Comparison of ENCODE assay signal across 8 cellular contexts in the genomic region with DNA sequence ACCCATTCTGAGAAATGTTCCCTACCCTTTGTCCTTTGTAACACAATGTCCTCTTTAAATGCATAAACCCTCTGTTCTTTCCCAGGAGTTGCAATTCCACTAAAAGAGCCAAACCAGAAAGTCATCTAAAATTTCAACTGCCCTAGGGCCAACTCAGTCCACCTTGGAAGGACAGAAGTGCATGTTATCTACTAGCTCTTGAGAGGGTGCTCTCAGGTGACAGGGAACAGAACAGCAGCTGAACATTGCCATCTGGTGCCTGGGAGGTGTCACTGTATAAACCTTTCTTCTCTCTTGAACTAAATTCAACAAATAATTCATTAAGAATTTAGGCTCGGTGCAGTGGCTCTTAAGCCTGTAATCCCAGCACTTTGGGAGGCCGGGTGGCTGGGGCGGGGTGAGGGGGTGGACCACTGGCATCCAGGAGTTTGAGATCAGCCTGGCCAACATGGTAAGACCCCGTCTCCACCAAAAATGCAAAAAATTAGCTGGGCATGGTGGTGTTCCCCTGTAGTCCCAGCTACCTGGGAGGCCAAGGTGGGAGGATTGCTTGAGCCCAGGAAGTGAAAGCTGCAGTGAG. TPM values are rescaled to one million over a fixed set of nuclear protein-coding genes. Genes with fewer than 3 reads are reported as not detected.
A peak's percentile ranks its signal among the peaks of the same experiment; 100 is the strongest.
DNase-seq lines count a peak whose midpoint lies in the region; ATAC-seq and TF ChIP-seq lines count a peak whose summit lies in the region.

No MANE protein-coding gene starts in this region.

- intact Hi-C loops in IMR-90 (cut with micrococcal nuclease): loop anchor here (1.0 kb wide), 1 partner anchor 138 kb away; no protein-coding TSS in a partner anchor
- intact Hi-C loops in heart right ventricle (cut with DNase I): loop anchor here (1.0 to 10.0 kb wide), 9 partner anchors 84 to 344 kb away; no protein-coding TSS in a partner anchor
- intact Hi-C loops in gastrocnemius medialis (cut with DNase I; ENCODE audit: low total_unique reads): loop anchor here (1.0 kb wide), 2 partner anchors 37 to 138 kb away; no protein-coding TSS in a partner anchor

- no TSS peak for BruUV-seq in IMR-90 (replicated peaks; lab: Mats Ljungman, UMichigan)

- H3K14ac ChIP-seq in IMR-90 (replicated peaks; ENCODE audit: low read depth, low read length): no peak overlapping the region

- H3K27ac Mint-ChIP-seq in activated naive CD4-positive, alpha-beta T cell treated with anti-CD3 and anti-CD28 coated beads, Interleukin-2, amount 10 ng/mL, durations not matched to agents 7 days and 5 days: no peak overlapping the region

- CTCF ChIA-PET in IMR-90 (lab: Yijun Ruan, JAX): interaction anchor here (0.5 to 1.5 kb wide), 6 partner anchors 81 to 138 kb away, joined by 3 to 6 read pairs (median 3); no protein-coding TSS in a partner anchor
- CTCF ChIA-PET in activated naive CD4-positive, alpha-beta T cell treated with anti-CD3 and anti-CD28 coated beads, Interleukin-2, amount 10 ng/mL, durations not matched to agents 7 days and 5 days (lab: Charles Lee): interaction anchor here (0.6 to 3.1 kb wide), 13 partner anchors 9 to 344 kb away, joined by 3 to 15 read pairs (median 5); no protein-coding TSS in a partner anchor

- H3K9me1 ChIP-seq in IMR-90 (ENCODE audit: insufficient read depth, low read length): no peaks in the 10 kb centered on the region

- no peak overlapping the region for H3K4me3 Mint-ChIP-seq in activated naive CD4-positive, alpha-beta T cell treated with anti-CD3 and anti-CD28 coated beads, Interleukin-2, amount 10 ng/mL, durations not matched to agents 7 days and 5 days

- H3K79me1 ChIP-seq in IMR-90 (ENCODE audit: low read depth in 1 of 2, low read length in 2 of 2): no peaks in the 10 kb centered on the region; a peak in 1 of 4 replicates

- H2AK5ac ChIP-seq in IMR-90 (ENCODE audit: low read depth, low read length): no peak overlapping the region

- no peak overlapping the region for H2BK15ac ChIP-seq in IMR-90 (ENCODE audit: low read depth, low read length)

- H3K9ac ChIP-seq in IMR-90 (ENCODE audit: low read depth, low read length): no peak overlapping the region

- no peak overlapping the region for H2BK5ac ChIP-seq in IMR-90 (ENCODE audit: low read depth, low read length, poor library complexity, severe bottlenecking)

- H3K9me3 ChIP-seq in IMR-90 (ENCODE audit: control insufficient read depth, insufficient read depth, low read length) (no peaks in the 10 kb centered on the region), heart right ventricle (no peaks in the 10 kb centered on the region), gastrocnemius medialis (no peaks in the 10 kb centered on the region)

- H3K36me3 ChIP-seq in IMR-90 (ENCODE audit: control insufficient read depth, insufficient read depth, low read length) (no peaks in the 10 kb centered on the region), heart right ventricle (no peaks in the 10 kb centered on the region), gastrocnemius medialis (no peaks in the 10 kb centered on the region)

- H3K4me3 ChIP-seq in IMR-90 (ENCODE audit: insufficient read depth, low read depth, low read length) (no peak overlapping the region), heart right ventricle (no peak overlapping the region), gastrocnemius medialis (no peak overlapping the region)

- H3K27ac ChIP-seq in IMR-90 (ENCODE audit: insufficient read depth, low read length) (no peak overlapping the region), heart right ventricle (peak overlapping the region in 9 of 10 donors; percentile 11 to 76 (median 55)), gastrocnemius medialis (peak overlapping the region; percentile 39 to 58 (median 50))

- H2AFZ ChIP-seq in IMR-90 (replicated peaks; ENCODE audit: low read length, poor library complexity): no peak overlapping the region

- no peaks in the 10 kb centered on the region for H3K9me3 Mint-ChIP-seq in activated naive CD4-positive, alpha-beta T cell treated with anti-CD3 and anti-CD28 coated beads, Interleukin-2, amount 10 ng/mL, durations not matched to agents 7 days and 5 days

- H3K4me2 ChIP-seq in IMR-90 (ENCODE audit: low read depth, low read length): no peak overlapping the region

- ATAC-seq in IMR-90 (ENCODE audit: low read depth) (peak; percentile 76), heart right ventricle (peak; percentile 84 to 95 (median 94)), gastrocnemius medialis (peak; percentile 88 to 97), HG03108 (IDR thresholded peaks at IDR 0.05; ENCODE audit: unreplicated experiment) (no peak)

- H4K91ac ChIP-seq in IMR-90 (ENCODE audit: insufficient read depth, low read depth, low read length): no peak overlapping the region

- no peak overlapping the region for H3K4ac ChIP-seq in IMR-90 (ENCODE audit: low read depth, low read length)

- H4K8ac ChIP-seq in IMR-90 (ENCODE audit: low read depth in 2 of 2, low read length in 2 of 2): 0 out of 4 replicates have a peak overlapping the region, but pooled peaks of 1 of the 2 experiments have one; percentile 34

- no peaks in the 10 kb centered on the region for H3K27me3 Mint-ChIP-seq in activated naive CD4-positive, alpha-beta T cell treated with anti-CD3 and anti-CD28 coated beads, Interleukin-2, amount 10 ng/mL, durations not matched to agents 7 days and 5 days

- H2BK20ac ChIP-seq in IMR-90 (ENCODE audit: low read depth, low read length): no peak overlapping the region

- WGBS in IMR-90 (ENCODE audit: extremely low coverage in 2 of 2, insufficient read length in 1 of 2), 2 experiments: 90% methylated on average over 3 of the region's 4 CpGs; no CpG with 5 or more reads in 1 of the 2 experiments
- WGBS in heart right ventricle, 2 donors: 67 to 71% methylated on average over 4 of the region's 4 CpGs

- H2AK9ac ChIP-seq in IMR-90 (replicated peaks; ENCODE audit: low read depth, low read length, poor library complexity): peak overlapping the region; percentile 60

- peak; percentile 57 for DNase-seq in SIG-M5 treated with dmso at 0.1 percent for 504 hours (lab: John Stamatoyannopoulos, UW; ENCODE audit: unreplicated experiment)
- DNase-seq in SIG-M5 (lab: John Stamatoyannopoulos, UW): no peak
- DNase-seq in IMR-90: peak; percentile 68
- DNase-seq in RPMI7951 (ENCODE audit: low read depth): peak; percentile 67
- peak; percentile 67 for DNase-seq in activated naive CD4-positive, alpha-beta T cell treated with anti-CD3 and anti-CD28 coated beads, Interleukin-2, amount 10 ng/mL, durations not matched to agents 7 days and 5 days
- peak; percentile 25 to 65 for DNase-seq in heart right ventricle
- peak; percentile 49 to 60 for DNase-seq in gastrocnemius medialis

- H3K4me1 ChIP-seq in IMR-90 (ENCODE audit: control insufficient read depth, insufficient read depth, low read length) (no peaks in the 10 kb centered on the region), heart right ventricle (peaks cover 3 to 21% (median 10%) of the 10 kb centered on the region in 9 donors), gastrocnemius medialis (peaks cover 0 to 3% of the 10 kb centered on the region in 2 donors)

- TF ChIP-seq POLR2A in IMR-90 (IDR thresholded peaks at IDR 0.05; ENCODE audit: low read depth, low read length): 0 out of 2 replicates have a peak, but pooled peaks have one; percentile 31
- no peak for TF ChIP-seq POLR2A in gastrocnemius medialis (IDR thresholded peaks at IDR 0.05)

- H3K27me3 ChIP-seq in IMR-90 (ENCODE audit: control insufficient read depth, insufficient read depth, low read length) (no peaks in the 10 kb centered on the region; the same call in 1 of the 2 replicates), heart right ventricle (no peaks in the 10 kb centered on the region), gastrocnemius medialis (no peaks in the 10 kb centered on the region)

- no peak overlapping the region for H3K23ac ChIP-seq in IMR-90 (ENCODE audit: low read depth, low read length)

- no peaks in the 10 kb centered on the region for H4K20me1 ChIP-seq in IMR-90 (ENCODE audit: insufficient read depth, low read length)

- H2BK120ac ChIP-seq in IMR-90 (ENCODE audit: low read depth, low read length): no peak overlapping the region

- H3K4me1 Mint-ChIP-seq in activated naive CD4-positive, alpha-beta T cell treated with anti-CD3 and anti-CD28 coated beads, Interleukin-2, amount 10 ng/mL, durations not matched to agents 7 days and 5 days: peaks cover 6% of the 10 kb centered on the region

- no peaks in the 10 kb centered on the region for H3K36me3 Mint-ChIP-seq in activated naive CD4-positive, alpha-beta T cell treated with anti-CD3 and anti-CD28 coated beads, Interleukin-2, amount 10 ng/mL, durations not matched to agents 7 days and 5 days

- peak; percentile 72 for TF ChIP-seq CTCF in IMR-90 (conservative IDR thresholded peaks at IDR 0.05; ENCODE audit: low read depth, low read length)
- peak; percentile 55 to 77 (median 71) for TF ChIP-seq CTCF in heart right ventricle (IDR thresholded peaks at IDR 0.05)
- peak; percentile 70 to 76 (median 74) for TF ChIP-seq CTCF in gastrocnemius medialis (IDR thresholded peaks at IDR 0.05 in 4 of 5, conservative IDR thresholded peaks at IDR 0.05 in 1 of 5)

- POLR2A ChIA-PET in IMR-90 (lab: Charles Lee; ENCODE audit: unreplicated experiment): no interaction called here

- no peak overlapping the region for H4K5ac ChIP-seq in IMR-90 (ENCODE audit: low read depth, low read length)

- dilution Hi-C loops in IMR-90 (cut with HindIII; ENCODE audit: low sequenced_read_pairs, unreplicated experiment): no loop called here

- TF ChIP-seq RAD21 in IMR-90 (IDR thresholded peaks at IDR 0.05; ENCODE audit: low read length): peak; percentile 80

- in situ Hi-C loops in IMR-90 (cut with MboI; ENCODE audit: low sequenced_read_pairs): loop anchor here (25.0 kb wide), 1 partner anchor 351 kb away; no protein-coding TSS in a partner anchor
- in situ Hi-C loops in gastrocnemius medialis (cut with MboI; ENCODE audit: low sequenced_read_pairs in 4 of 4): loop anchor here (5.0 to 25.0 kb wide), 2 partner anchors 139 to 399 kb away; a partner anchor contains a TSS

- H3K56ac ChIP-seq in IMR-90 (ENCODE audit: extremely low read depth, insufficient read depth, low read length): no peak overlapping the region

- no peak overlapping the region for H3K18ac ChIP-seq in IMR-90 (ENCODE audit: low read depth, low read length)

TF ChIP-seq in IMR-90, 13 proteins besides CTCF, POLR2A, EP300 and RAD21:
- TF ChIP-seq FOS (IDR thresholded peaks at IDR 0.05; ENCODE audit: low read depth, low read length) (no peak), SMC3 (IDR thresholded peaks at IDR 0.05; ENCODE audit: low read depth, low read length) (peak; percentile 88)

RNA-seq across cellular contexts. Expression of a gene that starts 10.3 kb away (rescaled TPM):
- 217 and 229 TPM in 2 replicates for total RNA-seq in IMR-90 (2012; rRNA removed)
- polyA plus RNA-seq in IMR-90 (2012; rRNA removed): 122 and 131 TPM in 2 replicates
- 36.4 and 49.9 TPM in 2 replicates for polyA plus RNA-seq in IMR-90 (2012; cell fraction: cytosol; rRNA removed)
- 27.9 and 176 TPM in 2 replicates for polyA plus RNA-seq in IMR-90 (2012; cell fraction: nucleus; rRNA removed; ENCODE audit: low replicate concordance)
- total RNA-seq in RPMI7951 (2014; rRNA removed; shearing (Covaris generic)): 70.3 and 84.1 TPM in 2 replicates
- 100 to 1,000 TPM in 9 of 10 donors, 10 to 100 TPM in 1; 89.1 to 175 (median 115) TPM for total RNA-seq in heart right ventricle
- 10 to 100 TPM; 45.7 to 67.7 TPM for polyA plus RNA-seq in heart right ventricle
- total RNA-seq in gastrocnemius medialis: 10 to 100 TPM; 44.0 to 75.9 (median 59.7) TPM
